2 cellular contexts compared by ENCODE assay signal in genomic region chr3:155753038-155753647, GRCh38.
TF ChIP-seq lines count a peak whose summit lies in the region.

No MANE protein-coding gene starts in this region.

TF ChIP-seq in HepG2, 621 proteins besides CTCF, POLR2A, EP300 and RAD21:
- peak; percentile 32; the same call in 1 of the 2 replicates for TF ChIP-seq FOXA3 (CRISPR knock-in tag; IDR thresholded peaks at IDR 0.05)
- no peak for TF ChIP-seq RXRA (CRISPR knock-in tag; IDR thresholded peaks at IDR 0.05)
- TF ChIP-seq STAG1 (CRISPR knock-in tag; IDR thresholded peaks at IDR 0.05) = peak; percentile 64

TF ChIP-seq in HEK293T, 16 proteins besides CTCF, POLR2A, EP300 and RAD21:
- TF ChIP-seq LEF1 (IDR thresholded peaks at IDR 0.05; ENCODE audit: borderline replicate concordance) (no peak), SUZ12 (IDR thresholded peaks at IDR 0.05) (no peak), ARNT (IDR thresholded peaks at IDR 0.05) (no peak), FOXA1 (IDR thresholded peaks at IDR 0.05) (no peak), SP1 (IDR thresholded peaks at IDR 0.05) (no peak), HDGF (IDR thresholded peaks at IDR 0.05; ENCODE audit: borderline replicate concordance) (no peak), FOXM1 (IDR thresholded peaks at IDR 0.05; ENCODE audit: borderline replicate concordance) (no peak), L3MBTL2 (conservative IDR thresholded peaks at IDR 0.05) (no peak), FOXK2 (IDR thresholded peaks at IDR 0.05) (no peak), TARDBP (IDR thresholded peaks at IDR 0.05) (no peak), ELF4 (IDR thresholded peaks at IDR 0.05) (no peak), NFRKB (IDR thresholded peaks at IDR 0.05) (no peak), BHLHE40 (IDR thresholded peaks at IDR 0.05; ENCODE audit: borderline replicate concordance) (no peak), PKNOX1 (IDR thresholded peaks at IDR 0.05) (no peak)
